28 cellular contexts compared by ENCODE assay signal in genomic region chr10:62972103-62972502, GRCh38.
A peak's percentile ranks its signal among the peaks of the same experiment; 100 is the strongest.
DNase-seq lines count a peak whose midpoint lies in the region; ATAC-seq and TF ChIP-seq lines count a peak whose summit lies in the region.
"Had no signal": no experiment of that assay in that cellular context is flagged by ENCODE, and none has a peak within 500 bp of the region (broad histone marks: within the 10 kb centered on the region; RNA-seq: fewer than 3 reads in every experiment).

No MANE protein-coding gene starts in this region.

- H3K27me3 Mint-ChIP-seq in GM23338 (ENCODE audit: insufficient read depth, low read depth, poor library complexity), result no peaks in the 10 kb centered on the region
- peaks cover 8% of the 10 kb centered on the region for H3K27me3 Mint-ChIP-seq in activated CD4-positive, alpha-beta T cell treated with anti-CD3 and anti-CD28 coated beads, Interleukin-2, amount 10 ng/mL, durations not matched to agents 24 days and 14 days

- H3K27me3 ChIP-seq in GM23338 (ENCODE audit: insufficient read depth) (no peaks in the 10 kb centered on the region), RWPE2 (ENCODE audit: insufficient read depth, poor library complexity, severe bottlenecking) (no peaks in the 10 kb centered on the region)
- H3K27me3 ChIP-seq: Peyer's patch, testis had no signal

- H3K4me3 Mint-ChIP-seq in GM23338, result no peak overlapping the region
- H3K4me3 Mint-ChIP-seq in activated CD4-positive, alpha-beta T cell treated with anti-CD3 and anti-CD28 coated beads, Interleukin-2, amount 10 ng/mL, durations not matched to agents 24 days and 14 days, result no peak overlapping the region
- H3K4me3 Mint-ChIP-seq: activated CD4-positive, alpha-beta memory T cell treated with anti-CD3 and anti-CD28 coated beads, Interleukin-2, amount 10 ng/mL, durations not matched to agents 7 days and 5 days; T-cell had no signal

- DNase-seq in GM23338 (ENCODE audit: low spot score) (no peak), RWPE2 (ENCODE audit: low spot score) (no peak), fibroblast of mammary gland (ENCODE audit: low read depth) (peak; percentile 45), renal cortical epithelial cell (ENCODE audit: low read depth) (peak; percentile 7), NCI-H187 treated with DMSO at 0.1 percent for 48 hours (lab: John Stamatoyannopoulos, UW) (no peak), ureter (ENCODE audit: low spot score) (no peak)
- no peak for DNase-seq in activated CD4-positive, alpha-beta T cell treated with anti-CD3 and anti-CD28 coated beads, Interleukin-2, amount 10 ng/mL, durations not matched to agents 24 days and 14 days
- DNase-seq in activated naive CD4-positive, alpha-beta T cell (lab: John Stamatoyannopoulos, UW), result no peak
- DNase-seq: activated CD4-positive, alpha-beta memory T cell treated with anti-CD3 and anti-CD28 coated beads, Interleukin-2, amount 10 ng/mL, durations not matched to agents 7 days and 5 days; activated CD8-positive, alpha-beta memory T cell treated with anti-CD3 and anti-CD28 coated beads, Interleukin-2, amount 50 U/mL, for 48 hours; anterior cingulate cortex; caudate nucleus; dermis blood vessel endothelial cell; DND-41; heart left ventricle; NCI-H1048; NCI-H1930; NCI-H69; Peyer's patch; sigmoid colon; stimulated activated naive CD4-positive, alpha-beta T cell treated with Interleukin-2 at 50 U/mL for 16 hours; T-cell; testis had no signal

- H3K4me3 ChIP-seq in GM23338, result no peak overlapping the region
- no peak overlapping the region for H3K4me3 ChIP-seq in RWPE2 (ENCODE audit: severe bottlenecking)
- H3K4me3 ChIP-seq in fibroblast of mammary gland (ENCODE audit: control insufficient read depth, low read depth, low read length), result no peak overlapping the region
- H3K4me3 ChIP-seq: GM12878, heart left ventricle, lung, Peyer's patch, sigmoid colon, testis had no signal

- no peak for ATAC-seq in GM23338
- ATAC-seq in RWPE2 (ENCODE audit: low read depth), result peak; percentile 42; the same call in 1 of the 3 replicates
- ATAC-seq: activated naive CD4-positive, alpha-beta T cell treated with anti-CD3 and anti-CD28 coated beads, Interleukin-2, amount 50 U/mL, for 72 hours; GM12878; heart left ventricle; T-cell had no signal

- H2AFZ ChIP-seq in GM23338, result peak overlapping the region; percentile 59; the same call in 1 of the 2 replicates

- no peaks in the 10 kb centered on the region for H3K79me2 ChIP-seq in GM23338 (replicated peaks; ENCODE audit: insufficient read depth)

- no peak overlapping the region; the same call in 1 of the 2 replicates for H3K27ac Mint-ChIP-seq in GM23338
- no peak overlapping the region for H3K27ac Mint-ChIP-seq in activated CD4-positive, alpha-beta T cell treated with anti-CD3 and anti-CD28 coated beads, Interleukin-2, amount 10 ng/mL, durations not matched to agents 24 days and 14 days
- H3K27ac Mint-ChIP-seq: activated CD4-positive, alpha-beta memory T cell treated with anti-CD3 and anti-CD28 coated beads, Interleukin-2, amount 10 ng/mL, durations not matched to agents 7 days and 5 days; activated naive CD4-positive, alpha-beta T cell treated with anti-CD3 and anti-CD28 coated beads, Interleukin-2, amount 50 U/mL, for 72 hours; IgD-negative memory B cell; T-cell had no signal

- TF ChIP-seq CTCF in GM23338 (conservative IDR thresholded peaks at IDR 0.05; ENCODE audit: low read depth in 2 of 2) (no peak), RWPE2 (IDR thresholded peaks at IDR 0.05; ENCODE audit: poor library complexity, severe bottlenecking) (no peak), fibroblast of mammary gland (conservative IDR thresholded peaks at IDR 0.05; ENCODE audit: control insufficient read depth, insufficient read depth, low read depth, low read length) (no peak)

- H3F3A ChIP-seq in GM23338 (replicated peaks; ENCODE audit: low read depth), result no peaks in the 10 kb centered on the region

- peaks cover 12% of the 10 kb centered on the region; the same call in 2 of the 3 replicates for H3K36me3 Mint-ChIP-seq in GM23338 (ENCODE audit: low read depth)
- H3K36me3 Mint-ChIP-seq in activated CD4-positive, alpha-beta T cell treated with anti-CD3 and anti-CD28 coated beads, Interleukin-2, amount 10 ng/mL, durations not matched to agents 24 days and 14 days (ENCODE audit: low read depth), result no peaks in the 10 kb centered on the region
- H3K36me3 Mint-ChIP-seq: T-cell had no signal

- H4K20me1 ChIP-seq in GM23338 (replicated peaks; ENCODE audit: insufficient read depth), result no peaks in the 10 kb centered on the region

- peaks cover 4% of the 10 kb centered on the region for H3K9me3 ChIP-seq in RWPE2 (ENCODE audit: severe bottlenecking)
- H3K9me3 ChIP-seq: testis had no signal

- H3K36me3 ChIP-seq in GM23338 (ENCODE audit: insufficient read depth), result no peaks in the 10 kb centered on the region
- H3K36me3 ChIP-seq in RWPE2 (ENCODE audit: low read depth), result no peaks in the 10 kb centered on the region
- H3K36me3 ChIP-seq: heart left ventricle, Peyer's patch, sigmoid colon had no signal

- H3K27ac ChIP-seq in GM23338 (ENCODE audit: low read depth) (no peak overlapping the region), RWPE2 (ENCODE audit: poor library complexity, severe bottlenecking) (no peak overlapping the region)
- H3K27ac ChIP-seq: C4-2B, heart left ventricle, Peyer's patch, sigmoid colon, testis had no signal

- peaks cover 7% of the 10 kb centered on the region; the same call in 1 of the 2 replicates for H3K9me2 ChIP-seq in GM23338 (ENCODE audit: insufficient read depth)

- intact Hi-C loops in activated CD4-positive, alpha-beta T cell treated with anti-CD3 and anti-CD28 coated beads, Interleukin-2, amount 10 ng/mL, durations not matched to agents 24 days and 14 days (cut with micrococcal nuclease), result no loop called here

- no peaks in the 10 kb centered on the region for H3K4me1 Mint-ChIP-seq in GM23338
- H3K4me1 Mint-ChIP-seq in activated CD4-positive, alpha-beta T cell treated with anti-CD3 and anti-CD28 coated beads, Interleukin-2, amount 10 ng/mL, durations not matched to agents 24 days and 14 days, result peaks cover 4% of the 10 kb centered on the region
- H3K4me1 Mint-ChIP-seq: activated CD4-positive, alpha-beta memory T cell treated with anti-CD3 and anti-CD28 coated beads, Interleukin-2, amount 10 ng/mL, durations not matched to agents 7 days and 5 days; IgD-negative memory B cell; T-cell had no signal

- no peak overlapping the region for H3K4me2 ChIP-seq in GM23338

- peaks cover 27% of the 10 kb centered on the region for H3K9me3 Mint-ChIP-seq in GM23338
- peaks cover 15% of the 10 kb centered on the region for H3K9me3 Mint-ChIP-seq in activated CD4-positive, alpha-beta T cell treated with anti-CD3 and anti-CD28 coated beads, Interleukin-2, amount 10 ng/mL, durations not matched to agents 24 days and 14 days

- H3K4me1 ChIP-seq in GM23338 (ENCODE audit: insufficient read depth) (no peaks in the 10 kb centered on the region), RWPE2 (ENCODE audit: insufficient read depth, poor library complexity, severe bottlenecking) (no peaks in the 10 kb centered on the region)
- H3K4me1 ChIP-seq: heart left ventricle, Peyer's patch, sigmoid colon, testis had no signal

Comparison
In these comparisons a context has a peak if more than half of its experiments do, and no peak if none do; other contexts are left out.
1. DNase-seq: peak in fibroblast of mammary gland (single experiment) and renal cortical epithelial cell (single experiment); none in GM23338 (single experiment), RWPE2 (single experiment), NCI-H187 treated with DMSO at 0.1 percent for 48 hours (single experiment), ureter (single experiment), activated CD4-positive, alpha-beta T cell treated with anti-CD3 and anti-CD28 coated beads, Interleukin-2, amount 10 ng/mL, durations not matched to agents 24 days and 14 days (single experiment) and activated naive CD4-positive, alpha-beta T cell (0 of 4).